In genomic region chr17:62703269-62703775, GRCh38 we compare ENCODE assay signal across 8 cellular contexts.
A peak's percentile ranks its signal among the peaks of the same experiment; 100 is the strongest.
DNase-seq lines count a peak whose midpoint lies in the region; ATAC-seq and TF ChIP-seq lines count a peak whose summit lies in the region.

No MANE protein-coding gene starts in this region.

- peaks cover 23% of the 10 kb centered on the region for H3K4me1 ChIP-seq in testis

- peak overlapping the region; percentile 62 for H3K4me3 Mint-ChIP-seq in Calu3 (ENCODE audit: low read depth, unreplicated experiment)
- H3K4me3 Mint-ChIP-seq in activated T-cell treated with anti-CD3 and anti-CD28 coated beads, Interleukin-2, amount 50 U/mL, for 72 hours: peak overlapping the region; percentile 2 to 62
- peak overlapping the region in 4 of 5 donors; percentile 41 to 55 (median 54) for H3K4me3 Mint-ChIP-seq in immature natural killer cell

- peak; percentile 15 for ATAC-seq in HG03139 (IDR thresholded peaks at IDR 0.05; ENCODE audit: unreplicated experiment)
- peak; percentile 63 for ATAC-seq in activated T-cell treated with anti-CD3 and anti-CD28 coated beads, Interleukin-2, amount 50 U/mL, for 72 hours (replicated peaks in 1 of 2)
- no peak for ATAC-seq in GM21526 (IDR thresholded peaks at IDR 0.05; ENCODE audit: low FRiP score, unreplicated experiment)

- H3K4me3 ChIP-seq in testis: peak overlapping the region; percentile 53 to 69

- CTCF ChIA-PET in Calu3 (lab: Charles Lee): interaction anchor here (0.6 to 1.3 kb wide), 3 partner anchors 17 to 97 kb away, joined by 3 to 4 read pairs (median 3); no protein-coding TSS in a partner anchor

- H3K27me3 Mint-ChIP-seq in Calu3 (ENCODE audit: unreplicated experiment) (no peaks in the 10 kb centered on the region), immature natural killer cell (ENCODE audit: low read depth in 3 of 3) (peaks cover 1 to 3% (median 2%) of the 10 kb centered on the region in 3 donors)
- peaks cover 48% of the 10 kb centered on the region for H3K27me3 Mint-ChIP-seq in activated T-cell treated with anti-CD3 and anti-CD28 coated beads, Interleukin-2, amount 50 U/mL, for 72 hours (ENCODE audit: low read depth)

- TF ChIP-seq POLR2A in testis (IDR thresholded peaks at IDR 0.05): no peak

- H3K27ac Mint-ChIP-seq in Calu3 (ENCODE audit: unreplicated experiment): peak overlapping the region; percentile 44
- H3K27ac Mint-ChIP-seq in activated T-cell treated with anti-CD3 and anti-CD28 coated beads, Interleukin-2, amount 50 U/mL, for 72 hours: no peak overlapping the region
- H3K27ac Mint-ChIP-seq in immature natural killer cell: peak overlapping the region in 1 of 6 donors; percentile 22

- no peaks in the 10 kb centered on the region for H3K9me3 ChIP-seq in testis

- 19 to 25% methylated on average over 3 to 16 of the region's 16 CpGs for WGBS in testis, 2 donors

- peak overlapping the region; percentile 15 to 76 for H3K27ac ChIP-seq in testis

- H3K36me3 Mint-ChIP-seq in Calu3 (ENCODE audit: insufficient read depth, unreplicated experiment) (peaks cover 11% of the 10 kb centered on the region), immature natural killer cell (no peaks in the 10 kb centered on the region)
- H3K36me3 Mint-ChIP-seq in activated T-cell treated with anti-CD3 and anti-CD28 coated beads, Interleukin-2, amount 50 U/mL, for 72 hours (ENCODE audit: insufficient read depth in 2 of 2): no peaks in the 10 kb centered on the region

- H3K27me3 ChIP-seq in testis: no peaks in the 10 kb centered on the region

- DNase-seq in Calu3 (peak; percentile 72), immature natural killer cell (no peak), testis (peak; percentile 38), NCI-H2081 treated with DMSO at 0.1 percent for 48 hours (lab: John Stamatoyannopoulos, UW) (no peak), retina (no peak)
- DNase-seq in activated T-cell treated with anti-CD3 and anti-CD28 coated beads, Interleukin-2, amount 50 U/mL, for 72 hours: peak; percentile 31 to 50

- TF ChIP-seq CTCF in Calu3 (IDR thresholded peaks at IDR 0.05; ENCODE audit: unreplicated experiment) (no peak), testis (IDR thresholded peaks at IDR 0.05) (no peak)

- peaks cover 15% of the 10 kb centered on the region for H3K4me1 Mint-ChIP-seq in Calu3 (ENCODE audit: low read depth, unreplicated experiment)
- peaks cover 16% of the 10 kb centered on the region for H3K4me1 Mint-ChIP-seq in activated T-cell treated with anti-CD3 and anti-CD28 coated beads, Interleukin-2, amount 50 U/mL, for 72 hours (ENCODE audit: low read depth)
- peaks cover 11 to 14% of the 10 kb centered on the region in 2 donors for H3K4me1 Mint-ChIP-seq in immature natural killer cell

- no TSS peak for BruUV-seq in Calu3 (replicated peaks; lab: Mats Ljungman, UMichigan)

- intact Hi-C loops in Calu3 (cut with micrococcal nuclease; ENCODE audit: unreplicated experiment) (loop anchor here (1.0 to 5.0 kb wide), 3 partner anchors 119 to 703 kb away; no protein-coding TSS in a partner anchor), testis (cut with DNase I; ENCODE audit: low total_unique reads) (loop anchor here (5.0 to 10.0 kb wide), 2 partner anchors 264 to 701 kb away; partner anchors contain the start of gene TANC2)

- H3K36me3 ChIP-seq in testis (ENCODE audit: low read depth, missing control alignments): no peaks in the 10 kb centered on the region

- H3K9me3 Mint-ChIP-seq in Calu3 (ENCODE audit: low read depth, unreplicated experiment) (no peaks in the 10 kb centered on the region), immature natural killer cell (no peaks in the 10 kb centered on the region)
- peaks cover 0 to 2% of the 10 kb centered on the region in 2 donors for H3K9me3 Mint-ChIP-seq in activated T-cell treated with anti-CD3 and anti-CD28 coated beads, Interleukin-2, amount 50 U/mL, for 72 hours

Comparison
In these comparisons a context has a peak if more than half of its experiments do, and no peak if none do; other contexts are left out.
1. DNase-seq: peak in Calu3 (single experiment), activated T-cell treated with anti-CD3 and anti-CD28 coated beads, Interleukin-2, amount 50 U/mL, for 72 hours (2 of 2) and testis (single experiment); none in immature natural killer cell (0 of 3), NCI-H2081 treated with DMSO at 0.1 percent for 48 hours (single experiment) and retina (single experiment).
2. Peak in every context shown above with its lines, with median percentiles within 50 percentile points of each other: H3K4me3 Mint-ChIP-seq.